In the genomic region with DNA sequence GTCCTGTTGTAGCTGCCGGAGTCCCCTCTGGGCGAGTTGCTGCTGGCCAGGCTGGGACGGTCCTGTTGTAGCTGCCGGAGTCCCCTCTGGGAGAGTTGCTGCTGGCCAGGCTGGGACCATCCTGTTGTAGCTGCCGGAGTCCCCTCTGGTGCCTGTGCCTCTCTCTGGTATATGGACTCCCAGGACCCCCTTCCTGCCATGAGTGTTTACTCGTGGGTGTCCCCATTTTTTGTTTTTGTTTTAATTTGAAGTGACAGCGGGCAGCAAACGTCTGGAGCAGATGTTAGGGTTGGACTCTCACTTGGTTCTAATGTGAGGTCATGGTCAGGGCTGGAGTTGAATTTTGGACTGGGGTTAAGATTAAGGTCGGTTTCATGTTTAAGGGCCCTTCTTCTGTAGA, we compare ENCODE assay signal across 25 cellular contexts. TPM values are rescaled to one million over a fixed set of nuclear protein-coding genes. Genes with fewer than 3 reads are reported as not detected.
"Had no signal": no experiment of that assay in that cellular context is flagged by ENCODE, and none has a peak within 500 bp of the region (broad histone marks: within the 10 kb centered on the region; RNA-seq: fewer than 3 reads in every experiment).

No MANE protein-coding gene starts in this region.

- H3K36me3 ChIP-seq: cardiac muscle cell, thyroid gland, upper lobe of right lung had no signal

- H3K9me3 Mint-ChIP-seq: activated CD4-positive, alpha-beta T cell treated with anti-CD3 and anti-CD28 coated beads, Interleukin-2, amount 10 ng/mL, durations not matched to agents 7 days and 5 days; activated naive CD4-positive, alpha-beta T cell treated with anti-CD3 and anti-CD28 coated beads, Interleukin-2, amount 50 U/mL, for 24 hours; activated T-cell treated with anti-CD3 and anti-CD28 coated beads, Interleukin-2, amount 50 U/mL, for 72 hours had no signal

- H3K27me3 ChIP-seq: body of pancreas, cardiac muscle cell, foreskin keratinocyte, hepatocyte, thyroid gland, upper lobe of right lung had no signal

- H2AFZ ChIP-seq: hepatocyte had no signal

- H3K4me1 Mint-ChIP-seq: activated naive CD4-positive, alpha-beta T cell treated with anti-CD3 and anti-CD28 coated beads, Interleukin-2, amount 50 U/mL, for 24 hours; T-cell had no signal

- H3K4me3 Mint-ChIP-seq: activated CD4-positive, alpha-beta T cell treated with anti-CD3 and anti-CD28 coated beads, Interleukin-2, amount 10 ng/mL, durations not matched to agents 7 days and 5 days; activated naive CD4-positive, alpha-beta T cell treated with anti-CD3 and anti-CD28 coated beads, Interleukin-2, amount 50 U/mL, for 24 hours; activated T-cell treated with anti-CD3 and anti-CD28 coated beads, Interleukin-2, amount 50 U/mL, for 72 hours; nephron progenitor cell; T-cell; T-helper 2 cell treated with Interferon-gamma antibody and Interleukin-4, amounts not matched to agents 5 μg/mL and 100 μg/mL, for 36 hours had no signal

- H3K27me3 Mint-ChIP-seq: activated naive CD4-positive, alpha-beta T cell treated with anti-CD3 and anti-CD28 coated beads, Interleukin-2, amount 50 U/mL, for 24 hours had no signal

- H3K4me1 ChIP-seq: body of pancreas, foreskin keratinocyte, thyroid gland had no signal

- H3K9me3 ChIP-seq: body of pancreas, mucosa of descending colon, thyroid gland, upper lobe of right lung had no signal

- H3K27ac ChIP-seq: body of pancreas, cardiac muscle cell, foreskin keratinocyte, hepatocyte, thyroid gland, upper lobe of right lung, VCaP had no signal

- H3K36me3 Mint-ChIP-seq: activated naive CD4-positive, alpha-beta T cell treated with anti-CD3 and anti-CD28 coated beads, Interleukin-2, amount 50 U/mL, for 24 hours; T-cell had no signal

- H3K4me3 ChIP-seq: body of pancreas, cardiac muscle cell, hepatocyte, mucosa of descending colon, thyroid gland, upper lobe of right lung had no signal

- H3K27ac Mint-ChIP-seq: activated CD4-positive, alpha-beta T cell treated with anti-CD3 and anti-CD28 coated beads, Interleukin-2, amount 10 ng/mL, durations not matched to agents 7 days and 5 days; activated naive CD4-positive, alpha-beta T cell treated with anti-CD3 and anti-CD28 coated beads, Interleukin-2, amount 50 U/mL, for 24 hours; activated T-cell treated with anti-CD3 and anti-CD28 coated beads, Interleukin-2, amount 50 U/mL, for 72 hours; nephron progenitor cell; T-cell; T-helper 2 cell treated with Interferon-gamma antibody and Interleukin-4, amounts not matched to agents 5 μg/mL and 100 μg/mL, for 36 hours had no signal

- H3K4me2 ChIP-seq: hepatocyte had no signal

- DNase-seq: activated CD4-positive, alpha-beta T cell treated with anti-CD3 and anti-CD28 coated beads, Interleukin-2, amount 10 ng/mL, durations not matched to agents 7 days and 5 days; activated effector memory CD4-positive, alpha-beta T cell treated with Interleukin-2 at 50 U/mL for 16 hours; activated T-cell treated with anti-CD3 and anti-CD28 coated beads, Interleukin-2, amount 50 U/mL, for 72 hours; anterior cingulate cortex; body of pancreas; dermis blood vessel endothelial cell; effector CD8-positive, alpha-beta T cell; foreskin keratinocyte; kidney glomerular epithelial cell; mesenchymal stem cell; mucosa of descending colon; nephron progenitor cell; nucleus accumbens; small intestine; stimulated activated CD4-positive, alpha-beta T cell treated with anti-CD3 and anti-CD28 coated beads, Interleukin-2, amount 100 ng/mL, for 24 hours; stimulated activated naive CD4-positive, alpha-beta T cell; substantia nigra; thyroid gland; upper lobe of right lung had no signal

- H3K79me2 ChIP-seq: hepatocyte had no signal

RNA-seq across cellular contexts. Expression of a gene that starts 51.2 kb away (rescaled TPM):
- total RNA-seq: activated CD4-positive, alpha-beta T cell treated with anti-CD3 and anti-CD28 coated beads, Interleukin-2, amount 10 ng/mL, durations not matched to agents 7 days and 5 days; activated T-cell treated with anti-CD3 and anti-CD28 coated beads, Interleukin-2, amount 50 U/mL, for 72 hours; body of pancreas; foreskin keratinocyte; hepatocyte; T-cell had no signal
- polyA plus RNA-seq: cardiac muscle cell, foreskin keratinocyte, hepatocyte had no signal
